ENCODE assay signal across 8 cellular contexts in genomic region chr18:54958711-54959625, GRCh38. TPM values are rescaled to one million over a fixed set of nuclear protein-coding genes. Genes with fewer than 3 reads are reported as not detected.
A peak's percentile ranks its signal among the peaks of the same experiment; 100 is the strongest.
DNase-seq lines count a peak whose midpoint lies in the region; TF ChIP-seq lines count a peak whose summit lies in the region.

Gene CCDC68 (minus strand): TSS chr18:54959461. CDS start chr18:54942791, 16,670 bp downstream.

- TF ChIP-seq POLR2A in erythroblast (IDR thresholded peaks at IDR 0.05; ENCODE audit: low read length): peak; percentile 21

- peak within 1 kb of the TSS; percentile 65 for H3K9ac ChIP-seq in HUES64 (ENCODE audit: low read depth, low read length)

- DNase-seq in erythroblast (lab: John Stamatoyannopoulos, UW): peak; percentile 85
- DNase-seq in mucosa of gallbladder (ENCODE audit: low spot score): peak; percentile 70
- DNase-seq in activated effector memory CD4-positive, alpha-beta T cell treated with anti-CD3 and anti-CD28 coated beads, Interleukin-2, amount 50 U/mL, for 16 hours: no peak
- no peak for DNase-seq in NCI-H1436 (lab: John Stamatoyannopoulos, UW)
- DNase-seq in NCI-H1417 (lab: John Stamatoyannopoulos, UW): no peak
- DNase-seq in NOMO-1 (lab: John Stamatoyannopoulos, UW; ENCODE audit: unreplicated experiment in 2 of 2): no peak

- WGBS in HUES64: 21% methylated on average over 57 of the region's 57 CpGs

- H3K79me2 ChIP-seq in ACC112 (ENCODE audit: control insufficient read depth, insufficient read depth, low read length, unreplicated experiment): no peaks in the 10 kb centered on the region

- H3K27ac ChIP-seq in ACC112 (ENCODE audit: low read depth, low read length) (no peak within 1 kb of the TSS; the same call in 1 of the 2 replicates), HUES64 (ENCODE audit: low read depth, low read length) (no peak within 1 kb of the TSS)

- peak within 1 kb of the TSS; percentile 70 for H2AFZ ChIP-seq in ACC112 (ENCODE audit: low read length, unreplicated experiment)

- H3K9me3 ChIP-seq in HUES64 (ENCODE audit: insufficient read depth, low read depth, low read length): no peaks in the 10 kb centered on the region

- H3K36me3 ChIP-seq in ACC112 (ENCODE audit: insufficient read depth, low read length) (no peaks in the 10 kb centered on the region), HUES64 (ENCODE audit: insufficient read depth, low read length) (no peaks in the 10 kb centered on the region)

- H3K4me3 ChIP-seq in ACC112 (ENCODE audit: low read depth, low read length) (no peak within 1 kb of the TSS), HUES64 (ENCODE audit: low read length) (peak within 1 kb of the TSS; percentile 72)

- peaks cover 14% of the 10 kb centered on the region for H3K4me1 ChIP-seq in ACC112 (ENCODE audit: control insufficient read depth, insufficient read depth, low read length, unreplicated experiment)
- 0 out of 2 replicates have a peak, but pooled peaks cover 4% of the 10 kb centered on the region for H3K4me1 ChIP-seq in HUES64 (ENCODE audit: insufficient read depth, low read length)

- H3K27me3 ChIP-seq in ACC112 (ENCODE audit: insufficient read depth, low read length) (no peaks in the 10 kb centered on the region), HUES64 (ENCODE audit: insufficient read depth, low read length) (peaks cover 19% of the 10 kb centered on the region)

RNA-seq across cellular contexts. Expression of gene CCDC68, which starts in this region (rescaled TPM):
- 0.35 TPM for polyA plus RNA-seq in HUES64 (2013, experiment 1 of 2)
- 0.82 TPM for polyA plus RNA-seq in HUES64 (2013, experiment 2 of 2)
- total RNA-seq in mucosa of gallbladder: 9.8 TPM

Comparison
In these comparisons a context has a peak if more than half of its experiments do, and no peak if none do; other contexts are left out.
1. DNase-seq: peak in erythroblast (2 of 2) and mucosa of gallbladder (single experiment); none in activated effector memory CD4-positive, alpha-beta T cell treated with anti-CD3 and anti-CD28 coated beads, Interleukin-2, amount 50 U/mL, for 16 hours (single experiment), NCI-H1436 (single experiment), NCI-H1417 (0 of 3) and NOMO-1 (0 of 2).